ENCODE assay signal across 1 cellular context in the genomic region with DNA sequence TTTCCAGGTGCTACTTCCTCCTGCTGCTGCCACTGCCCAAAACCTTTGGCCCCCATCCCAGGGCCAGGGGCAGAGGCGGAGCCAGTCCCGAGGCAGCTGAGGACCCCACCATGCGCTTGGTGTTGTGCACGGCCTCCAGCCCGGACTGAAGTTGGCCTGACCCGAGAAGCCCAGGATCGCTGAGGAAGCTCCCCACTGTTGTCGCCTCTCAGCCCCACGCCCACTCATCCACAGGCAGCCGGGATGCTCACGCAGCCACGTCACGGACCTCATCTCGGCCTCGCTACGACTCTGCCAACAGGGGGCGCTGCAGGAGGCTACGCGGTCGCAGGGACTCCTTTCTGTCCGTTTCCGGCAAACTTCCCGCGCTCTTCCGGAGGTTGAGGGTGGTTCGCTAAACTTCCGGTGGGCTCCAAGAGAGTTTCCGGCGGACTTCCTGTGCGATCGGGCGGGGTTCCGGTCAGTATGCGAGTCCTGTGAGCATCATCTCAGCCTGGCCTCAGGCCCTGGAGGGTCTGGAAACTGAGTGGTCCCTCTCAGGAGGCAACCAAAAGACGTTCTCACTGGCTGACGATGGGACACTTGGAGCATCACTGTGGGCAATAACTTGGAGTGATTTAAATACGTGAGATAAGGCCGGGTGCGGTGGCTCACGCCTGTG.
TF ChIP-seq lines count a peak whose summit lies in the region.

No MANE protein-coding gene starts in this region.

TF ChIP-seq in A549, 52 proteins besides CTCF, POLR2A, EP300 and RAD21 (continued from another document):
- TF ChIP-seq GATA3 (IDR thresholded peaks at IDR 0.05; ENCODE audit: borderline replicate concordance) (no peak), RCOR1 (IDR thresholded peaks at IDR 0.05; ENCODE audit: low read depth, low read length) (no peak), POLR2AphosphoS2 (conservative IDR thresholded peaks at IDR 0.05; ENCODE audit: low read length) (no peak), TP53 (CRISPR knock-in tag; IDR thresholded peaks at IDR 0.05) (no peak), CHD2 (IDR thresholded peaks at IDR 0.05; ENCODE audit: low read length, partially characterized antibody) (no peak), BHLHE40 (IDR thresholded peaks at IDR 0.05; ENCODE audit: low read depth, low read length) (no peak), HEYL (CRISPR knock-in tag; IDR thresholded peaks at IDR 0.05) (no peak), PHF8 (IDR thresholded peaks at IDR 0.05; ENCODE audit: borderline replicate concordance, low read depth) (no peak), SMC3 (IDR thresholded peaks at IDR 0.05) (no peak), KDM1A (IDR thresholded peaks at IDR 0.05; ENCODE audit: low read depth) (no peak), HOXB5 (CRISPR knock-in tag; IDR thresholded peaks at IDR 0.05) (no peak), FOSB (CRISPR knock-in tag; IDR thresholded peaks at IDR 0.05) (no peak)
- TF ChIP-seq, protein P1, sequence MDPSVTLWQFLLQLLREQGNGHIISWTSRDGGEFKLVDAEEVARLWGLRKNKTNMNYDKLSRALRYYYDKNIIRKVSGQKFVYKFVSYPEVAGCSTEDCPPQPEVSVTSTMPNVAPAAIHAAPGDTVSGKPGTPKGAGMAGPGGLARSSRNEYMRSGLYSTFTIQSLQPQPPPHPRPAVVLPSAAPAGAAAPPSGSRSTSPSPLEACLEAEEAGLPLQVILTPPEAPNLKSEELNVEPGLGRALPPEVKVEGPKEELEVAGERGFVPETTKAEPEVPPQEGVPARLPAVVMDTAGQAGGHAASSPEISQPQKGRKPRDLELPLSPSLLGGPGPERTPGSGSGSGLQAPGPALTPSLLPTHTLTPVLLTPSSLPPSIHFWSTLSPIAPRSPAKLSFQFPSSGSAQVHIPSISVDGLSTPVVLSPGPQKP (IDR thresholded peaks at IDR 0.05; ENCODE audit: low read depth, low read length): no peak
